ENCODE assay signal across 1 cellular context in the genomic region with DNA sequence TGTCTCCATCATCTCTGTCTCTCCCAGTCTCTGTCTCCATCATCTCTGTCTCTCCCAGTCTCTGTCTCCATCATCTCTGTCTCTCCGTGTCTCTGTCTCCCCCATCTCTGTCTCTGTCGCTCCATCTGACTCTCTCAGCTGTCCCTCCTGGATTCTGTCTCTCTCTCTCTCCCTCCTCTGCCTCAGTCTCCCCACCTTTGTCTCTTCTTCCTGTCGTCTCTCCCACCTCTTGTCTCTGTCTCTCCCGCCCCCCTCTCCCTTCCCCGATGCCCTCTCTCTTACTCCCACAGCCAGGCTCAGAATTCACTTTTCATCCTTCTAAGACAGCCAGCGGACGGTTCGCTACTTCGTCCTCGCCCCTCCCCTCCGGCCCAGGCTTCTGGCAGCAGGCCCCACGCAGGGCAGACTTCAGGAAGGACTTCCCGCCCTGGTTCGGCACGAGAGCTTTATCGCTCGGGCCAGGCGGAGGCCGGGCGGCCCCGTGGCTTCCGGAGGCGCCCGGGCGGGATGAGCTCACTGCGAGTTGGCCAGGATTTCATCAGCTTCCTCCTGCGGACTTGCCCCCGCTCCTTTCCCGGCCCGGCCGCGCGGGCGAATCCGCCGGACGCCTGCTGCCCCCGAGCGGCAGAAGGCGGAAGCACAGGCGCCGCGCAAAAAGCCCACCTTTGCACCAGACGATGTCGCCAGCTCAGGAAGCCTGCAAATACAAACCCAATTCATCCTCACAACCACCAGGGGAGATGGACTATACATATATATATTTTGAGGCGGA.
A peak's percentile ranks its signal among the peaks of the same experiment; 100 is the strongest.
TF ChIP-seq lines count a peak whose summit lies in the region.

No MANE protein-coding gene starts in this region.

TF ChIP-seq in HepG2, 621 proteins besides CTCF, POLR2A, EP300 and RAD21 (continued from another document and continues in another):
- TF ChIP-seq TRAFD1 (CRISPR knock-in tag; IDR thresholded peaks at IDR 0.05; ENCODE audit: borderline replicate concordance): no peak; the same call in 1 of the 2 replicates
- no peak for TF ChIP-seq GATA4 (IDR thresholded peaks at IDR 0.05; ENCODE audit: borderline replicate concordance, low read depth)
- TF ChIP-seq, protein P1, sequence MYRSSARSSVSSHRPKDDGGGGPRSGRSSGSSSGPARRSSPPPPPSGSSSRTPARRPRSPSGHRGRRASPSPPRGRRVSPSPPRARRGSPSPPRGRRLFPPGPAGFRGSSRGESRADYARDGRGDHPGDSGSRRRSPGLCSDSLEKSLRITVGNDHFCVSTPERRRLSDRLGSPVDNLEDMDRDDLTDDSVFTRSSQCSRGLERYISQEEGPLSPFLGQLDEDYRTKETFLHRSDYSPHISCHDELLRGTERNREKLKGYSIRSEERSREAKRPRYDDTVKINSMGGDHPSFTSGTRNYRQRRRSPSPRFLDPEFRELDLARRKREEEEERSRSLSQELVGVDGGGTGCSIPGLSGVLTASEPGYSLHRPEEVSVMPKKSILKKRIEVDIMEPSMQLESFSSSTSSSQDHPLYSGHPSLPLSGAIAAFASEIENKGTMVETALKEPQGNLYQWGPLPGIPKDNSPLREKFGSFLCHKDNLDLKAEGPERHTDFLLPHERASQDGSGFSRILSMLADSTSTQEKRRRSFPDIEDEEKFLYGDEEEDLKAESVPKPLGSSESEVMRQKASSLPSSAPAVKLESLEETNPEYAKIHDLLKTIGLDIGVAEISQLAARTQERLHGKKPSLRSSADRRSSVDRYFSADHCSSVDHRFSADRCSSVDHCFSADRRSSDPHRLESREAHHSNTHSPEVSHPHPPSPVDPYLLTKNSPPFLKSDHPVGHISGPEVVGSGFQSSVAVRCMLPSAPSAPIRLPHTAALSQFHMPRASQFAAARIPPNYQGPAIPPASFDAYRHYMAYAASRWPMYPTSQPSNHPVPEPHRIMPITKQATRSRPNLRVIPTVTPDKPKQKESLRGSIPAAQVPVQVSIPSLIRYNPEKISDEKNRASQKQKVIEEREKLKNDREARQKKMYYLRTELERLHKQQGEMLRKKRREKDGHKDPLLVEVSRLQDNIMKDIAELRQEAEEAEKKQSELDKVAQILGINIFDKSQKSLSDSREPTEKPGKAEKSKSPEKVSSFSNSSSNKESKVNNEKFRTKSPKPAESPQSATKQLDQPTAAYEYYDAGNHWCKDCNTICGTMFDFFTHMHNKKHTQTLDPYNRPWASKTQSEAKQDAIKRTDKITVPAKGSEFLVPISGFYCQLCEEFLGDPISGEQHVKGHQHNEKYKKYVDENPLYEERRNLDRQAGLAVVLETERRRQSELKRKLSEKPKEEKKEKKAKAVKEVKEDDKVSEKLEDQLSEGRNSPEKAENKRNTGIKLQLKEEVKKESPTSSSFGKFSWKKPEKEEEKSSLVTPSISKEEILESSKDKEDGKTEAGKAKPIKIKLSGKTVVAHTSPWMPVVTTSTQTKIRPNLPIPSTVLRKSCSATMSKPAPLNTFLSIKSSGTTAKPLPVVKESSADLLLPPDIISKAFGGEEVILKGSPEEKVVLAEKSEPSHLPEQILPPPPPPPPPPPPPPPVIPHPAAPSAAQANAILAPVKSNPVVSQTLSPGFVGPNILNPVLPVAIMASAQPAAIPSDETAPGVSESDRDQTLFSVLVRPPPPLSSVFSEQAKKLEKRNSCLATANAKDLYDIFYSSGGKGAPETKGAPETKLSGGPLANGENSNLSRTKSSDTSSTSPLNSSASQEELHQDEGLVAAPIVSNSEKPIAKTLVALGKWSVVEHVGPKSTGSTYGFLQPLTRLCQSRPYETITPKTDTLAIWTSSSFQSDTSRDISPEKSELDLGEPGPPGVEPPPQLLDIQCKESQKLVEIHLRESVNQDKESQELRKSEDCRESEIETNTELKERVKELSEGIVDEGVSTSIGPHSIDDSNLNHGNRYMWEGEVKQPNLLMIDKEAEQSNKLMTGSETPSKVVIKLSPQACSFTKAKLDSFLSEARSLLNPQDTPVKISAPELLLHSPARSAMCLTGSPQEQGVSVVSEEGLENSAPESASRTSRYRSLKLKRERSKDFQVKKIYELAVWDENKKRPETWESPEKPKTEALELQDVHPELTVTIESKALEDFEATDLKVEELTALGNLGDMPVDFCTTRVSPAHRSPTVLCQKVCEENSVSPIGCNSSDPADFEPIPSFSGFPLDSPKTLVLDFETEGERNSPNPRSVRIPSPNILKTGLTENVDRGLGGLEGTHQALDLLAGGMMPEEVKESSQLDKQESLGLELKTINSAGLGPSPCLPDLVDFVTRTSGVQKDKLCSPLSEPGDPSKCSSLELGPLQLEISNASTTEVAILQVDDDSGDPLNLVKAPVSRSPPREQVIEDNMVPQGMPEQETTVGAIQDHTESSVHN (CRISPR knock-in tag; IDR thresholded peaks at IDR 0.05): no peak
- no peak for TF ChIP-seq HMGA1 (CRISPR knock-in tag; conservative IDR thresholded peaks at IDR 0.05)
- TF ChIP-seq, protein P2, sequence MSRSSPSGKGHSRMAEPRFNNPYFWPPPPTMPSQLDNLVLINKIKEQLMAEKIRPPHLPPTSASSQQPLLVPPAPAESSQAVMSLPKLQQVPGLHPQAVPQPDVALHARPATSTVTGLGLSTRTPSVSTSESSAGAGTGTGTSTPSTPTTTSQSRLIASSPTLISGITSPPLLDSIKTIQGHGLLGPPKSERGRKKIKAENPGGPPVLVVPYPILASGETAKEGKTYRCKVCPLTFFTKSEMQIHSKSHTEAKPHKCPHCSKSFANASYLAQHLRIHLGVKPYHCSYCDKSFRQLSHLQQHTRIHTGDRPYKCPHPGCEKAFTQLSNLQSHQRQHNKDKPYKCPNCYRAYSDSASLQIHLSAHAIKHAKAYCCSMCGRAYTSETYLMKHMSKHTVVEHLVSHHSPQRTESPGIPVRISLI (CRISPR knock-in tag; IDR thresholded peaks at IDR 0.05; ENCODE audit: borderline replicate concordance): peak; percentile 58; the same call in 1 of the 2 replicates
- no peak for TF ChIP-seq CBX1 (IDR thresholded peaks at IDR 0.05; ENCODE audit: low read depth)
- TF ChIP-seq ZBTB3 (CRISPR knock-in tag; IDR thresholded peaks at IDR 0.05; ENCODE audit: borderline replicate concordance, low read depth): no peak
- TF ChIP-seq KLF12 (CRISPR knock-in tag; IDR thresholded peaks at IDR 0.05; ENCODE audit: borderline replicate concordance): 0 out of 2 replicates have a peak, but pooled peaks have one; percentile 48
- TF ChIP-seq, protein P3, sequence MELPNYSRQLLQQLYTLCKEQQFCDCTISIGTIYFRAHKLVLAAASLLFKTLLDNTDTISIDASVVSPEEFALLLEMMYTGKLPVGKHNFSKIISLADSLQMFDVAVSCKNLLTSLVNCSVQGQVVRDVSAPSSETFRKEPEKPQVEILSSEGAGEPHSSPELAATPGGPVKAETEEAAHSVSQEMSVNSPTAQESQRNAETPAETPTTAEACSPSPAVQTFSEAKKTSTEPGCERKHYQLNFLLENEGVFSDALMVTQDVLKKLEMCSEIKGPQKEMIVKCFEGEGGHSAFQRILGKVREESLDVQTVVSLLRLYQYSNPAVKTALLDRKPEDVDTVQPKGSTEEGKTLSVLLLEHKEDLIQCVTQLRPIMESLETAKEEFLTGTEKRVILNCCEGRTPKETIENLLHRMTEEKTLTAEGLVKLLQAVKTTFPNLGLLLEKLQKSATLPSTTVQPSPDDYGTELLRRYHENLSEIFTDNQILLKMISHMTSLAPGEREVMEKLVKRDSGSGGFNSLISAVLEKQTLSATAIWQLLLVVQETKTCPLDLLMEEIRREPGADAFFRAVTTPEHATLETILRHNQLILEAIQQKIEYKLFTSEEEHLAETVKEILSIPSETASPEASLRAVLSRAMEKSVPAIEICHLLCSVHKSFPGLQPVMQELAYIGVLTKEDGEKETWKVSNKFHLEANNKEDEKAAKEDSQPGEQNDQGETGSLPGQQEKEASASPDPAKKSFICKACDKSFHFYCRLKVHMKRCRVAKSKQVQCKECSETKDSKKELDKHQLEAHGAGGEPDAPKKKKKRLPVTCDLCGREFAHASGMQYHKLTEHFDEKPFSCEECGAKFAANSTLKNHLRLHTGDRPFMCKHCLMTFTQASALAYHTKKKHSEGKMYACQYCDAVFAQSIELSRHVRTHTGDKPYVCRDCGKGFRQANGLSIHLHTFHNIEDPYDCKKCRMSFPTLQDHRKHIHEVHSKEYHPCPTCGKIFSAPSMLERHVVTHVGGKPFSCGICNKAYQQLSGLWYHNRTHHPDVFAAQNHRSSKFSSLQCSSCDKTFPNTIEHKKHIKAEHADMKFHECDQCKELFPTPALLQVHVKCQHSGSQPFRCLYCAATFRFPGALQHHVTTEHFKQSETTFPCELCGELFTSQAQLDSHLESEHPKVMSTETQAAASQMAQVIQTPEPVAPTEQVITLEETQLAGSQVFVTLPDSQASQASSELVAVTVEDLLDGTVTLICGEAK (IDR thresholded peaks at IDR 0.05): 0 out of 2 replicates have a peak, but pooled peaks have one; percentile 7
- TF ChIP-seq, protein P3 (CRISPR knock-in tag; IDR thresholded peaks at IDR 0.05): peak; percentile 84
- TF ChIP-seq KMT2A (CRISPR knock-in tag; IDR thresholded peaks at IDR 0.05): peak; percentile 69; the same call in 1 of the 2 replicates
- TF ChIP-seq JUNB (CRISPR knock-in tag; IDR thresholded peaks at IDR 0.05; ENCODE audit: borderline replicate concordance): peak; percentile 61; the same call in 1 of the 2 replicates
- peak; percentile 79 for TF ChIP-seq SP5 (CRISPR knock-in tag; IDR thresholded peaks at IDR 0.05; ENCODE audit: borderline replicate concordance, low read depth)
- TF ChIP-seq, protein P4, sequence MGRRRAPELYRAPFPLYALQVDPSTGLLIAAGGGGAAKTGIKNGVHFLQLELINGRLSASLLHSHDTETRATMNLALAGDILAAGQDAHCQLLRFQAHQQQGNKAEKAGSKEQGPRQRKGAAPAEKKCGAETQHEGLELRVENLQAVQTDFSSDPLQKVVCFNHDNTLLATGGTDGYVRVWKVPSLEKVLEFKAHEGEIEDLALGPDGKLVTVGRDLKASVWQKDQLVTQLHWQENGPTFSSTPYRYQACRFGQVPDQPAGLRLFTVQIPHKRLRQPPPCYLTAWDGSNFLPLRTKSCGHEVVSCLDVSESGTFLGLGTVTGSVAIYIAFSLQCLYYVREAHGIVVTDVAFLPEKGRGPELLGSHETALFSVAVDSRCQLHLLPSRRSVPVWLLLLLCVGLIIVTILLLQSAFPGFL (CRISPR knock-in tag; IDR thresholded peaks at IDR 0.05): no peak
- TF ChIP-seq YEATS2 (CRISPR knock-in tag; IDR thresholded peaks at IDR 0.05; ENCODE audit: borderline replicate concordance): peak; percentile 56; the same call in 1 of the 2 replicates
- peak; percentile 96; the same call in 1 of the 2 replicates for TF ChIP-seq ZNF749 (CRISPR knock-in tag; IDR thresholded peaks at IDR 0.05; ENCODE audit: borderline replicate concordance)
- TF ChIP-seq ONECUT2 (CRISPR knock-in tag; IDR thresholded peaks at IDR 0.05): no peak
- TF ChIP-seq SNAI1 (CRISPR knock-in tag; IDR thresholded peaks at IDR 0.05; ENCODE audit: borderline replicate concordance): peak; percentile 94; the same call in 1 of the 2 replicates
